18 cellular contexts compared by ENCODE assay signal in genomic region chr12:66051361-66051760, GRCh38.
A peak's percentile ranks its signal among the peaks of the same experiment; 100 is the strongest.
DNase-seq lines count a peak whose midpoint lies in the region; ATAC-seq, FAIRE-seq and TF ChIP-seq lines count a peak whose summit lies in the region.
"Had no signal": no experiment of that assay in that cellular context is flagged by ENCODE, and none has a peak within 500 bp of the region (broad histone marks: within the 10 kb centered on the region; RNA-seq: fewer than 3 reads in every experiment).

No MANE protein-coding gene starts in this region.

- no peak for ATAC-seq in SK-N-SH treated with all-trans-retinoic acid at 6 μM for 48 hours
- ATAC-seq in GM12878, result no peak
- no peak for ATAC-seq in GM21786 (IDR thresholded peaks at IDR 0.05; ENCODE audit: unreplicated experiment)
- ATAC-seq: A549, HepG2 had no signal

- H3K79me2 ChIP-seq in SK-N-SH (ENCODE audit: insufficient read depth) (no peaks in the 10 kb centered on the region), GM12878 (ENCODE audit: control insufficient read depth, insufficient read depth, low read length) (no peaks in the 10 kb centered on the region)

- H3K4me2 ChIP-seq in SK-N-SH, result no peak overlapping the region
- no peak overlapping the region for H3K4me2 ChIP-seq in GM12878 (ENCODE audit: control insufficient read depth, insufficient read depth)
- H3K4me2 ChIP-seq: A549, BLaER1 had no signal

- no peaks in the 10 kb centered on the region for H4K20me1 ChIP-seq in SK-N-SH (ENCODE audit: insufficient read depth)
- H4K20me1 ChIP-seq in GM12878 (ENCODE audit: control insufficient read depth, insufficient read depth), result no peaks in the 10 kb centered on the region
- H4K20me1 ChIP-seq: BLaER1 had no signal

- no TSS peak for BruUV-seq in GM12878 (replicated peaks; lab: Mats Ljungman, UMichigan)

- peaks cover 17% of the 10 kb centered on the region for H3F3A ChIP-seq in SK-N-SH (replicated peaks; ENCODE audit: insufficient read depth)

- TF ChIP-seq EP300 in SK-N-SH (IDR thresholded peaks at IDR 0.05; ENCODE audit: borderline replicate concordance in 1 of 2, low read depth in 1 of 2, low read length in 1 of 2) (no peak), GM12878 (IDR thresholded peaks at IDR 0.05; ENCODE audit: borderline replicate concordance in 1 of 2, control insufficient read depth in 1 of 2, low read depth in 2 of 2, low read length in 2 of 2) (no peak)

- no peak overlapping the region for H3K4me3 ChIP-seq in SK-N-SH (ENCODE audit: low read depth in 2 of 2, low read length in 1 of 2)
- H3K4me3 ChIP-seq in GM12878, result no peak overlapping the region
- H3K4me3 ChIP-seq: A549, BLaER1 had no signal

- in situ Hi-C loops in GM12878 (cut with MboI), result no loop called here

- H3K9me2 ChIP-seq in SK-N-SH, result no peaks in the 10 kb centered on the region

- POLR2A ChIA-PET in SK-N-SH (lab: Yijun Ruan, JAX) (no interaction called here), GM12878 (lab: Charles Lee) (no interaction called here)

- no peak for TF ChIP-seq CTCF in SK-N-SH (IDR thresholded peaks at IDR 0.05)
- TF ChIP-seq CTCF in GM12878 (IDR thresholded peaks at IDR 0.05 in 2 of 3, conservative IDR thresholded peaks at IDR 0.05 in 1 of 3; ENCODE audit: control insufficient read depth in 2 of 3, extremely low read depth in 1 of 3, insufficient read depth in 1 of 3, low read depth in 3 of 3, low read length in 3 of 3), result no peak

- TF ChIP-seq RAD21 in SK-N-SH (IDR thresholded peaks at IDR 0.05; ENCODE audit: low read length) (no peak), GM12878 (IDR thresholded peaks at IDR 0.05; ENCODE audit: insufficient read depth, low read depth, low read length) (no peak)

- intact Hi-C loops in GM12878 (cut with micrococcal nuclease; ENCODE audit: unreplicated experiment) (loop anchor here (10.0 kb wide), 2 partner anchors 1167 to 1437 kb away; partner anchors contain the start of gene RASSF3), posterior cingulate gyrus (cut with DNase I) (no loop called here)

- no peak overlapping the region for H2AFZ ChIP-seq in SK-N-SH (ENCODE audit: low read depth)
- no peak overlapping the region for H2AFZ ChIP-seq in GM12878 (ENCODE audit: control insufficient read depth, low read depth, low read length)

- CTCF ChIA-PET in SK-N-SH (lab: Yijun Ruan, JAX), result no interaction called here
- CTCF ChIA-PET in GM12878 (lab: Yijun Ruan, JAX), result no interaction called here

- no peaks in the 10 kb centered on the region for H3K9me3 ChIP-seq in SK-N-SH
- no peaks in the 10 kb centered on the region; the same call in none of the 3 replicates for H3K9me3 ChIP-seq in GM12878 (replicated peaks; ENCODE audit: control insufficient read depth, insufficient read depth, low read length)
- H3K9me3 ChIP-seq: A549, BLaER1 had no signal

- FAIRE-seq in TTC549 (lab: Jason Lieb, UNC) (peak; percentile 97), GM12878 (lab: Jason Lieb, UNC) (no peak)
- FAIRE-seq: A549, GM12891, H1, HepG2 had no signal

- TF ChIP-seq POLR2A in GM12878 (IDR thresholded peaks at IDR 0.05; ENCODE audit: low read depth, low read length), result no peak

- H3K27ac ChIP-seq in SK-N-SH (ENCODE audit: low read depth in 2 of 2, low read length in 1 of 2) (peak overlapping the region in 1 of 2 experiments; percentile 87; a peak in 1 of 4 replicates), GM12878 (ENCODE audit: control insufficient read depth, insufficient read depth) (peak overlapping the region; percentile 68; the same call in 1 of the 2 replicates)
- H3K27ac ChIP-seq: 22Rv1, A549, BLaER1 had no signal

- WGBS in SK-N-SH (ENCODE audit: low lambda C conversion rate), result 18% methylated on average over 4 of the region's 4 CpGs
- 29% methylated on average over 4 of the region's 4 CpGs for WGBS in GM12878 (ENCODE audit: insufficient coverage, insufficient replicate concordance, low lambda C conversion rate, missing lambda C conversion rate)

- RAD21 ChIA-PET in GM12878 (lab: Charles Lee; ENCODE audit: unreplicated experiment), result interaction anchor here (5.2 kb wide), 1 partner anchor 20 kb away, joined by 37 read pairs; no protein-coding TSS in a partner anchor

- H3K27me3 ChIP-seq in SK-N-SH (ENCODE audit: insufficient read depth) (no peaks in the 10 kb centered on the region; the same call in 1 of the 2 replicates), GM12878 (replicated peaks in 1 of 2; ENCODE audit: control insufficient read depth in 2 of 2, insufficient read depth in 2 of 2, low read length in 1 of 2) (no peaks in the 10 kb centered on the region)
- H3K27me3 ChIP-seq: BLaER1 had no signal

- DNase-seq in SK-N-SH, result no peak
- no peak for DNase-seq in GM12878 (ENCODE audit: low read depth, low spot score)
- no peak for DNase-seq in NCI-H1694 (lab: John Stamatoyannopoulos, UW)
- no peak for DNase-seq in posterior cingulate gyrus
- DNase-seq: CD4-positive, alpha-beta memory T cell; DMS153; DMS79; H9; KBM-7 had no signal

- no peaks in the 10 kb centered on the region for H3K36me3 ChIP-seq in SK-N-SH (replicated peaks in 1 of 2; ENCODE audit: control insufficient read depth in 1 of 2, insufficient read depth in 2 of 2, low read length in 1 of 2)
- H3K36me3 ChIP-seq in GM12878 (ENCODE audit: control insufficient read depth in 2 of 2, insufficient read depth in 2 of 2, low read length in 1 of 2), result no peaks in the 10 kb centered on the region
- H3K36me3 ChIP-seq: BLaER1 had no signal

- SMC1A ChIA-PET in GM12878 (lab: Charles Lee; ENCODE audit: uncharacterized antibody, unreplicated experiment), result interaction anchor here (7.0 kb wide), 1 partner anchor 14 kb away, joined by 77 read pairs; no protein-coding TSS in a partner anchor

- H3K9ac ChIP-seq in SK-N-SH (no peak overlapping the region), GM12878 (ENCODE audit: control insufficient read depth, insufficient read depth, low read length) (no peak overlapping the region)
- H3K9ac ChIP-seq: BLaER1 had no signal

- H3K4me1 ChIP-seq in SK-N-SH (ENCODE audit: control insufficient read depth in 1 of 2, insufficient read depth in 2 of 2, low read depth in 1 of 2, low read length in 1 of 2), result peaks cover 0 to 11% of the 10 kb centered on the region in 2 experiments; a peak in 3 of 4 replicates
- H3K4me1 ChIP-seq in GM12878 (ENCODE audit: control insufficient read depth, insufficient read depth, low read length), result peaks cover 45% of the 10 kb centered on the region
- H3K4me1 ChIP-seq: BLaER1 had no signal

TF ChIP-seq in SK-N-SH, 30 proteins besides CTCF, POLR2A, EP300 and RAD21:
- TF ChIP-seq MEF2A (IDR thresholded peaks at IDR 0.05; ENCODE audit: borderline replicate concordance, low read depth), result no peak
- TF ChIP-seq TCF12 (IDR thresholded peaks at IDR 0.05), result peak; percentile 31; the same call in 1 of the 2 replicates

TF ChIP-seq in SK-N-SH treated with all-trans-retinoic acid at 6 μM for 48 hours, 23 proteins besides CTCF, POLR2A, EP300 and RAD21 (continues in another document):
- TF ChIP-seq OSR1 (CRISPR knock-in tag; IDR thresholded peaks at IDR 0.05), result no peak
- no peak for TF ChIP-seq ZC3H10 (CRISPR knock-in tag; IDR thresholded peaks at IDR 0.05)
- no peak for TF ChIP-seq PPARA (CRISPR knock-in tag; IDR thresholded peaks at IDR 0.05; ENCODE audit: borderline replicate concordance)
- TF ChIP-seq CSDC2 (CRISPR knock-in tag; IDR thresholded peaks at IDR 0.05), result no peak
- TF ChIP-seq SNAI2 (CRISPR knock-in tag; IDR thresholded peaks at IDR 0.05), result no peak
- TF ChIP-seq ZNF70 (CRISPR knock-in tag; IDR thresholded peaks at IDR 0.05), result no peak
- no peak for TF ChIP-seq CSRNP3 (CRISPR knock-in tag; IDR thresholded peaks at IDR 0.05)

TF ChIP-seq in GM12878, 131 proteins besides CTCF, POLR2A, EP300 and RAD21 (continues in another document):
- TF ChIP-seq CREB1 (IDR thresholded peaks at IDR 0.05; ENCODE audit: low read depth) (no peak), BCLAF1 (IDR thresholded peaks at IDR 0.05) (no peak), MAX (IDR thresholded peaks at IDR 0.05; ENCODE audit: low read depth, low read length) (no peak), ZBTB33 (IDR thresholded peaks at IDR 0.05) (no peak), NFXL1 (IDR thresholded peaks at IDR 0.05; ENCODE audit: borderline replicate concordance) (no peak), FOXM1 (IDR thresholded peaks at IDR 0.05; ENCODE audit: low read depth, low read length) (no peak)

Comparison
In these comparisons a context has a peak if more than half of its experiments do, and no peak if none do; other contexts are left out.
1. Of the 26 proteins assayed by ChIP-seq in both GM12878 and SK-N-SH: peak only in GM12878: none; only in SK-N-SH: TCF12; in both: none; in neither: 25.